In the genomic region with DNA sequence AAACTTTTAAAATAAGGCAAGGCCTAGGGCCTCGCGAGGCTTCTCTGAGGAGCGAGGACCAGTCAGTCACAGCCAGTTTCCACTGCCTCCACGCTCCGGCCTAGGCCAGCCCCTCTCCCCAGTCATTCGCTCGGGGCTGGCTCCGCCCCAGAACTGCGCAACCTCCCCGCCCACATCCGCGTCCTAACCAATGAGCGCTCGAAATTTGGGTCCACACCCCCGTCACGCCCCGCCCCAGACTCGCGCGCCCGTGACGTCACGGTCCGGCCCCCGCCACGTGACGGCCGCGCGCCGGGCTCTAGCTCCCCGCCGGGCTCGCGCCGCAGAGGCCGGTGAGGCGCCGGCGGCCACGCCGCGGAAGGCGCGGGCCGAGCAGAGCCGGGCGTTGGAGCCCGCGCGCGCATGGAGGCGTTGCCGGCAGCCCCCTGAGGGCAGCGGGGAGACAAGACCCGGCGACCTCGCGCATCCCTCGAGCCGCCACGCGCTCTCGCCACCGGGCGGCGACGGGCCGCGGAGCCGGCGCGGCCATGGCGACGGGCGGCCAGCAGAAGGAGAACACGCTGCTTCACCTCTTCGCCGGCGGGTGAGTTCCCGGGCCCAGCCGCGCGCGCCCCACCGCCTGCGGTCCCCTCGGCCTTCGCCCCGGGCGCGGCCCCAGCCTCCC, we compare ENCODE assay signal across 8 cellular contexts. TPM values are rescaled to one million over a fixed set of nuclear protein-coding genes. Genes with fewer than 3 reads are reported as not detected.
A peak's percentile ranks its signal among the peaks of the same experiment; 100 is the strongest.
DNase-seq lines count a peak whose midpoint lies in the region; ATAC-seq, FAIRE-seq and TF ChIP-seq lines count a peak whose summit lies in the region.

A gene with protein sequence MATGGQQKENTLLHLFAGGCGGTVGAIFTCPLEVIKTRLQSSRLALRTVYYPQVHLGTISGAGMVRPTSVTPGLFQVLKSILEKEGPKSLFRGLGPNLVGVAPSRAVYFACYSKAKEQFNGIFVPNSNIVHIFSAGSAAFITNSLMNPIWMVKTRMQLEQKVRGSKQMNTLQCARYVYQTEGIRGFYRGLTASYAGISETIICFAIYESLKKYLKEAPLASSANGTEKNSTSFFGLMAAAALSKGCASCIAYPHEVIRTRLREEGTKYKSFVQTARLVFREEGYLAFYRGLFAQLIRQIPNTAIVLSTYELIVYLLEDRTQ (plus strand): TSS at position 301 of the 664 bp plus-strand sequence. CDS start 227 bp downstream, at position 528.

- TF ChIP-seq CTCF in MM.1S (IDR thresholded peaks at IDR 0.05; ENCODE audit: low read length) (no peak), foreskin keratinocyte (conservative IDR thresholded peaks at IDR 0.05) (no peak), neural progenitor cell (IDR thresholded peaks at IDR 0.05) (peak; percentile 17)

- no peaks in the 10 kb centered on the region for H3K9me2 ChIP-seq in MM.1S (replicated peaks; ENCODE audit: insufficient read depth, low read length)

- H3K9me3 ChIP-seq in MM.1S (replicated peaks; ENCODE audit: insufficient read depth, low read length) (no peaks in the 10 kb centered on the region), neural progenitor cell (ENCODE audit: low read depth) (no peaks in the 10 kb centered on the region), stomach smooth muscle (ENCODE audit: control insufficient read depth in 2 of 2, low read length in 2 of 2) (no peaks in the 10 kb centered on the region)

- H3K27ac ChIP-seq in MM.1S (ENCODE audit: low read length) (peak within 1 kb of the TSS; percentile 9; the same call in 1 of the 2 replicates), foreskin keratinocyte (peak within 1 kb of the TSS; percentile 84), neural progenitor cell (peak within 1 kb of the TSS; percentile 57), stomach smooth muscle (ENCODE audit: low read length) (peak within 1 kb of the TSS; percentile 87)

- DNase-seq in HCEC 1CT = peak; percentile 96
- peak; percentile 87 for DNase-seq in MM.1S
- peak; percentile 64 for DNase-seq in SIG-M5 (lab: John Stamatoyannopoulos, UW)
- peak; percentile 98 for DNase-seq in activated gamma-delta T cell treated with Interleukin-2 at 50 U/mL for 16 hours
- peak; percentile 82 to 89 for DNase-seq in foreskin keratinocyte
- DNase-seq in neural progenitor cell (ENCODE audit: low spot score) = peak; percentile 96

- H3K79me2 ChIP-seq in MM.1S (ENCODE audit: low read length) (peaks cover 40% of the 10 kb centered on the region), neural progenitor cell (ENCODE audit: low read depth) (peaks cover 47% of the 10 kb centered on the region)

- H3K36me3 ChIP-seq in MM.1S (replicated peaks; ENCODE audit: insufficient read depth, low read length) (no peaks in the 10 kb centered on the region), neural progenitor cell (no peaks in the 10 kb centered on the region), stomach smooth muscle (ENCODE audit: control insufficient read depth in 2 of 2, insufficient read depth in 2 of 2, low read length in 2 of 2) (no peaks in the 10 kb centered on the region)

- FAIRE-seq in G401.6 (lab: Jason Lieb, UNC) = peak; percentile 97

- H3F3A ChIP-seq in MM.1S (ENCODE audit: insufficient read depth, low read length) (no peaks in the 10 kb centered on the region), neural progenitor cell (ENCODE audit: low read depth) (peaks cover 21% of the 10 kb centered on the region)

- peak within 1 kb of the TSS; percentile 69 for H3K4me3 ChIP-seq in MM.1S (ENCODE audit: low read length)
- peak within 1 kb of the TSS; percentile 67 for H3K4me3 ChIP-seq in neural progenitor cell
- H3K4me3 ChIP-seq in stomach smooth muscle (ENCODE audit: low read length in 2 of 2) = peak within 1 kb of the TSS; percentile 88 to 91

- ATAC-seq in foreskin keratinocyte = peak; percentile 96

- peak within 1 kb of the TSS; percentile 73 for H3K4me2 ChIP-seq in MM.1S (ENCODE audit: low read depth, low read length)
- peak within 1 kb of the TSS; percentile 85 for H3K4me2 ChIP-seq in neural progenitor cell

- H4K20me1 ChIP-seq in MM.1S (ENCODE audit: insufficient read depth, low read length) = no peaks in the 10 kb centered on the region
- H4K20me1 ChIP-seq in neural progenitor cell (ENCODE audit: low read depth) = peaks cover 22% of the 10 kb centered on the region

- H3K4me1 ChIP-seq in MM.1S (ENCODE audit: low read length) = 0 out of 2 replicates have a peak, but pooled peaks cover 12% of the 10 kb centered on the region
- H3K4me1 ChIP-seq in foreskin keratinocyte = no peaks in the 10 kb centered on the region
- no peaks in the 10 kb centered on the region for H3K4me1 ChIP-seq in neural progenitor cell
- H3K4me1 ChIP-seq in stomach smooth muscle (ENCODE audit: control insufficient read depth, insufficient read depth, low read length) = peaks cover 29% of the 10 kb centered on the region

- H3K9ac ChIP-seq in MM.1S (ENCODE audit: low read length) (peak within 1 kb of the TSS; percentile 54), neural progenitor cell (peak within 1 kb of the TSS; percentile 59), stomach smooth muscle (ENCODE audit: low read length in 2 of 2) (peak within 1 kb of the TSS; percentile 84 to 85)

- H3K27me3 ChIP-seq in MM.1S (replicated peaks; ENCODE audit: insufficient read depth, low read length) (no peaks in the 10 kb centered on the region), foreskin keratinocyte (no peaks in the 10 kb centered on the region), neural progenitor cell (no peaks in the 10 kb centered on the region), stomach smooth muscle (ENCODE audit: control insufficient read depth in 1 of 2, insufficient read depth in 2 of 2, low read length in 2 of 2) (no peaks in the 10 kb centered on the region)

- H3K9me3 Mint-ChIP-seq in neural progenitor cell = peaks cover 4% of the 10 kb centered on the region

- peak within 1 kb of the TSS; percentile 5; the same call in 1 of the 2 replicates for H2AFZ ChIP-seq in MM.1S (ENCODE audit: low read length)
- peak within 1 kb of the TSS; percentile 69 for H2AFZ ChIP-seq in neural progenitor cell (replicated peaks)

- peaks cover 5% of the 10 kb centered on the region for H3K36me3 Mint-ChIP-seq in neural progenitor cell

- peaks cover 28% of the 10 kb centered on the region for H3K4me1 Mint-ChIP-seq in neural progenitor cell

- H3K27me3 Mint-ChIP-seq in neural progenitor cell (ENCODE audit: insufficient read depth, low read depth) = no peaks in the 10 kb centered on the region

- H3K4me3 Mint-ChIP-seq in neural progenitor cell = peak within 1 kb of the TSS; percentile 96

- H3K27ac Mint-ChIP-seq in neural progenitor cell = peak within 1 kb of the TSS; percentile 88

RNA-seq across cellular contexts. Expression of the gene that starts here (rescaled TPM):
- 4.8 and 6.0 TPM in 2 replicates for total RNA-seq in foreskin keratinocyte
- polyA plus RNA-seq in foreskin keratinocyte = 4.1 and 4.7 TPM in 2 replicates
- 19.0 and 20.8 TPM in 2 replicates for total RNA-seq in neural progenitor cell (ENCODE audit: low replicate concordance)

Comparison
In these comparisons a context has a peak if more than half of its experiments do, and no peak if none do; other contexts are left out.
1. Peak in every context shown above with its lines: DNase-seq, ATAC-seq, H3K4me3 ChIP-seq and H3K27ac ChIP-seq.
2. H3K27ac ChIP-seq: peak in every context shown above with its lines; median percentile 87 in stomach smooth muscle; 84 in foreskin keratinocyte; 57 in neural progenitor cell; 9 in MM.1S.